ENCODE assay signal across 9 cellular contexts in genomic region chr13:100589178-100589725, GRCh38. TPM values are rescaled to one million over a fixed set of nuclear protein-coding genes. Genes with fewer than 3 reads are reported as not detected.
DNase-seq lines count a peak whose midpoint lies in the region; ATAC-seq and TF ChIP-seq lines count a peak whose summit lies in the region.
"Had no signal": no experiment of that assay in that cellular context is flagged by ENCODE, and none has a peak within 500 bp of the region (broad histone marks: within the 10 kb centered on the region; RNA-seq: fewer than 3 reads in every experiment).

No MANE protein-coding gene starts in this region.

- H3K27ac Mint-ChIP-seq in endodermal cell, result no peak overlapping the region

- TF ChIP-seq CTCF in OCI-LY3 (IDR thresholded peaks at IDR 0.05; ENCODE audit: low read depth, low read length) (no peak), endodermal cell (conservative IDR thresholded peaks at IDR 0.05) (no peak)

- H3K9ac ChIP-seq in OCI-LY3 (ENCODE audit: low read length) (peak overlapping the region; percentile 76; the same call in 1 of the 2 replicates), endodermal cell (ENCODE audit: extremely low read depth, low read length, poor library complexity, severe bottlenecking) (no peak overlapping the region)

- WGBS in endodermal cell (ENCODE audit: insufficient coverage in 1 of 2, insufficient read length in 1 of 2), 2 experiments, result 93% methylated on average over 3 to 6 of the region's 6 CpGs

- H3K36me3 ChIP-seq in OCI-LY3 (replicated peaks; ENCODE audit: low read depth, low read length) (no peaks in the 10 kb centered on the region), endodermal cell (ENCODE audit: control insufficient read depth, insufficient read depth, low read length) (no peaks in the 10 kb centered on the region)
- H3K36me3 ChIP-seq: cardiac muscle cell had no signal

- ATAC-seq in GM19395 (IDR thresholded peaks at IDR 0.05; ENCODE audit: unreplicated experiment), result no peak

- in situ Hi-C loops in ACHN (cut with HindIII; ENCODE audit: low pct_ligation_motif_present, low pct_unique_long_range_greater_than_20kb, low sequenced_read_pairs), result no loop called here

- no peaks in the 10 kb centered on the region for H3K36me3 Mint-ChIP-seq in endodermal cell (ENCODE audit: low read depth)

- no peaks in the 10 kb centered on the region for H3K79me2 ChIP-seq in OCI-LY3 (ENCODE audit: low read length)

- peaks cover 13% of the 10 kb centered on the region for H3K4me1 ChIP-seq in OCI-LY3 (ENCODE audit: low read length)
- peaks cover 5% of the 10 kb centered on the region for H3K4me1 ChIP-seq in endodermal cell (ENCODE audit: control insufficient read depth, insufficient read depth, low read length)

- H3K27ac ChIP-seq in OCI-LY3 (ENCODE audit: low read length) (no peak overlapping the region), endodermal cell (ENCODE audit: low read depth, low read length) (no peak overlapping the region), skin epidermis (peak overlapping the region in 3 of 21 experiments; percentile 89 to 92 (median 92))
- H3K27ac ChIP-seq: cardiac muscle cell had no signal

- peaks cover 12% of the 10 kb centered on the region for H3K4me1 Mint-ChIP-seq in endodermal cell

- peak overlapping the region; percentile 99 for H2AFZ ChIP-seq in OCI-LY3 (ENCODE audit: low read depth, low read length)

- no peaks in the 10 kb centered on the region for H4K20me1 ChIP-seq in OCI-LY3 (ENCODE audit: insufficient read depth, low read length)

- peak; percentile 16 for DNase-seq in NCI-H2171 treated with DMSO at 0.1 percent for 48 hours (lab: John Stamatoyannopoulos, UW)
- no peak for DNase-seq in NCI-H2171 (lab: John Stamatoyannopoulos, UW)
- DNase-seq in endodermal cell, result no peak
- no peak for DNase-seq in ACHN
- DNase-seq in SIG-M5 (lab: John Stamatoyannopoulos, UW), result no peak

- peak overlapping the region; percentile 56 for H3K4me3 Mint-ChIP-seq in endodermal cell

- H3K27me3 Mint-ChIP-seq in endodermal cell (ENCODE audit: insufficient read depth), result peaks cover 6% of the 10 kb centered on the region

- H3K9me3 ChIP-seq in OCI-LY3 (ENCODE audit: insufficient read depth, low read length) (no peaks in the 10 kb centered on the region), endodermal cell (ENCODE audit: control insufficient read depth, low read length) (no peaks in the 10 kb centered on the region)

- H3K4me2 ChIP-seq in OCI-LY3 (ENCODE audit: low read length), result peak overlapping the region; percentile 76

- no peaks in the 10 kb centered on the region for H3K9me3 Mint-ChIP-seq in endodermal cell

- H3K4me3 ChIP-seq in OCI-LY3 (ENCODE audit: low read length) (peak overlapping the region; percentile 79), endodermal cell (ENCODE audit: low read length) (no peak overlapping the region), skin epidermis (peak overlapping the region in 5 of 7 experiments; percentile 65 to 81 (median 67))

- H3K27me3 ChIP-seq in OCI-LY3 (ENCODE audit: low read depth, low read length) (no peaks in the 10 kb centered on the region), endodermal cell (ENCODE audit: control insufficient read depth, insufficient read depth, low read length, poor library complexity, severe bottlenecking) (peaks cover 6% of the 10 kb centered on the region)
- H3K27me3 ChIP-seq: cardiac muscle cell had no signal

RNA-seq across cellular contexts. Expression of gene GGACT, which starts 0.7 kb away (rescaled TPM):
- total RNA-seq in endodermal cell, result 1 to 10 TPM; 2.7 to 6.6 TPM
- polyA plus RNA-seq in endodermal cell (2013, experiment 1 of 2), result 5.0 TPM
- 4.6 TPM for polyA plus RNA-seq in endodermal cell (2013, experiment 2 of 2)
